In genomic region chr9:38432922-38433510, GRCh38 we compare ENCODE assay signal across 9 cellular contexts. TPM values are rescaled to one million over a fixed set of nuclear protein-coding genes. Genes with fewer than 3 reads are reported as not detected.
A peak's percentile ranks its signal among the peaks of the same experiment; 100 is the strongest.
DNase-seq lines count a peak whose midpoint lies in the region; ATAC-seq and TF ChIP-seq lines count a peak whose summit lies in the region.
"Had no signal": no experiment of that assay in that cellular context is flagged by ENCODE, and none has a peak within 500 bp of the region (broad histone marks: within the 10 kb centered on the region; RNA-seq: fewer than 3 reads in every experiment).

No MANE protein-coding gene starts in this region.

- no peaks in the 10 kb centered on the region for H3K36me3 ChIP-seq in IMR-90 (ENCODE audit: control insufficient read depth, insufficient read depth, low read length)
- no peaks in the 10 kb centered on the region for H3K36me3 ChIP-seq in gastroesophageal sphincter
- H3K36me3 ChIP-seq in effector memory CD4-positive, alpha-beta T cell (ENCODE audit: control insufficient read depth, insufficient read depth, low read length): no peaks in the 10 kb centered on the region

- no peak overlapping the region for H3K23ac ChIP-seq in IMR-90 (ENCODE audit: low read depth, low read length)

- H3K4ac ChIP-seq in IMR-90 (ENCODE audit: low read depth, low read length): no peak overlapping the region

- peak; percentile 56 for TF ChIP-seq CTCF in IMR-90 (conservative IDR thresholded peaks at IDR 0.05; ENCODE audit: low read depth, low read length)
- TF ChIP-seq CTCF in gastroesophageal sphincter (IDR thresholded peaks at IDR 0.05): peak; percentile 39 to 69 (median 59)

- dilution Hi-C loops in IMR-90 (cut with HindIII; ENCODE audit: low sequenced_read_pairs, unreplicated experiment): no loop called here

- H3K27me3 ChIP-seq in IMR-90 (ENCODE audit: control insufficient read depth, insufficient read depth, low read length) (peaks cover 19% of the 10 kb centered on the region), gastroesophageal sphincter (peaks cover 5% of the 10 kb centered on the region)
- H3K27me3 ChIP-seq in effector memory CD4-positive, alpha-beta T cell (replicated peaks; ENCODE audit: control insufficient read depth, insufficient read depth, low read length, poor library complexity, severe bottlenecking): no peaks in the 10 kb centered on the region

- WGBS in IMR-90 (ENCODE audit: extremely low coverage in 2 of 2, insufficient read length in 1 of 2), 2 experiments: 100% methylated on average over 1 of the region's 3 CpGs; no CpG with 5 or more reads in 1 of the 2 experiments
- 33 to 88% methylated on average over 1 to 3 of the region's 3 CpGs for WGBS in gastroesophageal sphincter (ENCODE audit: low coverage in 1 of 2), 2 donors

- H3K56ac ChIP-seq in IMR-90 (ENCODE audit: extremely low read depth, insufficient read depth, low read length): no peak overlapping the region

- no peak overlapping the region for H3K14ac ChIP-seq in IMR-90 (replicated peaks; ENCODE audit: low read depth, low read length)

- no TSS peak for BruUV-seq in IMR-90 (replicated peaks; lab: Mats Ljungman, UMichigan)

- H4K91ac ChIP-seq in IMR-90 (ENCODE audit: insufficient read depth, low read depth, low read length): no peak overlapping the region

- TF ChIP-seq POLR2A in IMR-90 (IDR thresholded peaks at IDR 0.05; ENCODE audit: low read depth, low read length): no peak
- TF ChIP-seq POLR2A in gastroesophageal sphincter (IDR thresholded peaks at IDR 0.05): no peak

- no peak overlapping the region for H2BK5ac ChIP-seq in IMR-90 (ENCODE audit: low read depth, low read length, poor library complexity, severe bottlenecking)

- H3K4me2 ChIP-seq in IMR-90 (ENCODE audit: low read depth, low read length): no peak overlapping the region

- peaks cover 3% of the 10 kb centered on the region; the same call in 1 of the 2 replicates for H3K9me1 ChIP-seq in IMR-90 (ENCODE audit: insufficient read depth, low read length)

- no peak overlapping the region for H3K9ac ChIP-seq in IMR-90 (ENCODE audit: low read depth, low read length)

- H3K18ac ChIP-seq in IMR-90 (ENCODE audit: low read depth, low read length): no peak overlapping the region

- no peaks in the 10 kb centered on the region; a peak in 1 of 4 replicates for H3K79me1 ChIP-seq in IMR-90 (ENCODE audit: low read depth in 1 of 2, low read length in 2 of 2)

- DNase-seq in DMS53 treated with DMSO at 0.1 percent for 48 hours (lab: John Stamatoyannopoulos, UW; ENCODE audit: unreplicated experiment): peak; percentile 36
- peak; percentile 54 for DNase-seq in IMR-90
- DNase-seq in SK-MEL-5 (ENCODE audit: low read depth, low spot score): peak; percentile 55
- peak; percentile 60 for DNase-seq in superior temporal gyrus (ENCODE audit: extremely low spot score)
- DNase-seq in effector memory CD4-positive, alpha-beta T cell: no peak
- DNase-seq in effector CD8-positive, alpha-beta T cell (lab: John Stamatoyannopoulos, UW): no peak
- DNase-seq: right cardiac atrium had no signal

- no peak for TF ChIP-seq EP300 in gastroesophageal sphincter (IDR thresholded peaks at IDR 0.05)

- no peak overlapping the region for H2AFZ ChIP-seq in IMR-90 (replicated peaks; ENCODE audit: low read length, poor library complexity)

- no peaks in the 10 kb centered on the region for H4K20me1 ChIP-seq in IMR-90 (ENCODE audit: insufficient read depth, low read length)

- no peak overlapping the region for H2AK5ac ChIP-seq in IMR-90 (ENCODE audit: low read depth, low read length)

- ATAC-seq in IMR-90 (ENCODE audit: low read depth): peak; percentile 66
- ATAC-seq in gastroesophageal sphincter: no peak
- no peak for ATAC-seq in GM18867 (IDR thresholded peaks at IDR 0.05; ENCODE audit: unreplicated experiment)

- H3K4me3 ChIP-seq in IMR-90 (ENCODE audit: insufficient read depth, low read depth, low read length): no peak overlapping the region
- H3K4me3 ChIP-seq in gastroesophageal sphincter: no peak overlapping the region
- H3K4me3 ChIP-seq in effector memory CD4-positive, alpha-beta T cell (ENCODE audit: insufficient read depth, low read depth, low read length, poor library complexity, severe bottlenecking): no peak overlapping the region

- no peak overlapping the region for H4K8ac ChIP-seq in IMR-90 (ENCODE audit: low read depth in 2 of 2, low read length in 2 of 2)

- H2BK15ac ChIP-seq in IMR-90 (ENCODE audit: low read depth, low read length): no peak overlapping the region

- in situ Hi-C loops in IMR-90 (cut with MboI; ENCODE audit: low sequenced_read_pairs): no loop called here
- in situ Hi-C loops in SK-MEL-5 (cut with HindIII; ENCODE audit: low pct_unique_long_range_greater_than_20kb, low sequenced_read_pairs): no loop called here

- H3K9me3 ChIP-seq in IMR-90 (ENCODE audit: control insufficient read depth, insufficient read depth, low read length) (no peaks in the 10 kb centered on the region), gastroesophageal sphincter (no peaks in the 10 kb centered on the region)
- no peaks in the 10 kb centered on the region for H3K9me3 ChIP-seq in effector memory CD4-positive, alpha-beta T cell (ENCODE audit: control insufficient read depth, low read length)

- intact Hi-C loops in IMR-90 (cut with micrococcal nuclease): no loop called here

- no peak overlapping the region for H4K5ac ChIP-seq in IMR-90 (ENCODE audit: low read depth, low read length)

- POLR2A ChIA-PET in IMR-90 (lab: Charles Lee; ENCODE audit: unreplicated experiment): no interaction called here

- H2BK120ac ChIP-seq in IMR-90 (ENCODE audit: low read depth, low read length): no peak overlapping the region

- no peak overlapping the region for H2AK9ac ChIP-seq in IMR-90 (replicated peaks; ENCODE audit: low read depth, low read length, poor library complexity)

- H3K27ac ChIP-seq in IMR-90 (ENCODE audit: insufficient read depth, low read length): no peak overlapping the region
- H3K27ac ChIP-seq in gastroesophageal sphincter: no peak overlapping the region
- no peak overlapping the region for H3K27ac ChIP-seq in effector memory CD4-positive, alpha-beta T cell (ENCODE audit: insufficient read depth, low read length, poor library complexity, severe bottlenecking)

- CTCF ChIA-PET in IMR-90 (lab: Yijun Ruan, JAX): no interaction called here

- H2BK20ac ChIP-seq in IMR-90 (ENCODE audit: low read depth, low read length): no peak overlapping the region

- peak; percentile 44 for TF ChIP-seq RAD21 in IMR-90 (IDR thresholded peaks at IDR 0.05; ENCODE audit: low read length)

- H3K4me1 ChIP-seq in IMR-90 (ENCODE audit: control insufficient read depth, insufficient read depth, low read length) (peaks cover 15% of the 10 kb centered on the region), gastroesophageal sphincter (no peaks in the 10 kb centered on the region)
- H3K4me1 ChIP-seq in effector memory CD4-positive, alpha-beta T cell (ENCODE audit: control insufficient read depth, insufficient read depth, low read length, poor library complexity, severe bottlenecking): no peaks in the 10 kb centered on the region

TF ChIP-seq in IMR-90, 13 proteins besides CTCF, POLR2A, EP300 and RAD21:
- TF ChIP-seq RFX5 (IDR thresholded peaks at IDR 0.05; ENCODE audit: low read depth, low read length) (no peak), SMC3 (IDR thresholded peaks at IDR 0.05; ENCODE audit: low read depth, low read length) (peak; percentile 51), MAFK (IDR thresholded peaks at IDR 0.05; ENCODE audit: low read depth, low read length) (no peak)

RNA-seq across cellular contexts. Expression of gene IGFBPL1, which starts 8.8 kb away (rescaled TPM):
- under 0.01 TPM in 1 of 2 replicates, not detected in the other for total RNA-seq in IMR-90 (2012; rRNA removed)
- polyA plus RNA-seq in IMR-90 (2012; rRNA removed): not detected in 2 replicates
- not detected in 2 replicates for polyA plus RNA-seq in IMR-90 (2012; cell fraction: cytosol; rRNA removed)
- polyA plus RNA-seq in IMR-90 (2012; cell fraction: nucleus; rRNA removed; ENCODE audit: low replicate concordance): not detected in 2 replicates
- 7.9 and 8.5 TPM in 2 replicates for total RNA-seq in SK-MEL-5 (2014; rRNA removed; shearing (Covaris generic))
- polyA plus RNA-seq in SK-MEL-5 (2015; cell fraction: cytosol; rRNA removed): 13.4 and 17.7 TPM in 2 replicates
- 1.4 and 2.5 TPM in 2 replicates for polyA plus RNA-seq in SK-MEL-5 (2015; cell fraction: nucleus; rRNA removed)
- total RNA-seq in gastroesophageal sphincter: 1 to 10 TPM; 1.6 to 3.2 (median 2.5) TPM

RNA-seq across cellular contexts. Expression of gene ALDH1B1, which starts 40.5 kb away (rescaled TPM):
- total RNA-seq in IMR-90 (2012; rRNA removed) (37.2 and 37.6 TPM in 2 replicates), gastroesophageal sphincter (100 to 1,000 TPM; 130 to 432 (median 156) TPM)
- polyA plus RNA-seq in IMR-90 (2012; rRNA removed): 27.2 and 29.6 TPM in 2 replicates
- 17.3 and 24.3 TPM in 2 replicates for polyA plus RNA-seq in IMR-90 (2012; cell fraction: cytosol; rRNA removed)
- 8.2 and 8.4 TPM in 2 replicates for polyA plus RNA-seq in IMR-90 (2012; cell fraction: nucleus; rRNA removed; ENCODE audit: low replicate concordance)
- 48.6 and 50.2 TPM in 2 replicates for total RNA-seq in SK-MEL-5 (2014; rRNA removed; shearing (Covaris generic))
- 89.6 and 96.7 TPM in 2 replicates for polyA plus RNA-seq in SK-MEL-5 (2015; cell fraction: cytosol; rRNA removed)
- polyA plus RNA-seq in SK-MEL-5 (2015; cell fraction: nucleus; rRNA removed): 10.1 and 17.2 TPM in 2 replicates

Comparison
In these comparisons a context has a peak if more than half of its experiments do, and no peak if none do; other contexts are left out.
1. DNase-seq: peak in DMS53 treated with DMSO at 0.1 percent for 48 hours (single experiment), IMR-90 (single experiment), SK-MEL-5 (single experiment) and superior temporal gyrus (single experiment); none in effector memory CD4-positive, alpha-beta T cell (0 of 3) and effector CD8-positive, alpha-beta T cell (single experiment).